35 cellular contexts compared by ENCODE assay signal in genomic region chr20:42996141-42996540, GRCh38.
"Had no signal": no experiment of that assay in that cellular context is flagged by ENCODE, and none has a peak within 500 bp of the region (broad histone marks: within the 10 kb centered on the region; RNA-seq: fewer than 3 reads in every experiment).

No MANE protein-coding gene starts in this region.

- H3K9ac ChIP-seq: KMS-11 had no signal

- H3K9me3 ChIP-seq: MG63 had no signal

- H3K36me3 ChIP-seq: MG63 had no signal

- H3K27me3 ChIP-seq: MG63 had no signal

- DNase-seq: Kasumi-1, MG63, MM.1S, MV-4-11, NCI-H1048, NCI-H1092, NCI-H1092 treated with DMSO at 0.1 percent for 48 hours, NCI-H1105, NCI-H1105 treated with DMSO at 0.1 percent for 48 hours, NCI-H1417, NCI-H1417 treated with DMSO at 0.1 percent for 48 hours, NCI-H1436, NCI-H1436 treated with DMSO at 0.1 percent for 48 hours, NCI-H146, NCI-H1694, NCI-H1694 treated with DMSO at 0.1 percent for 48 hours, NCI-H187, NCI-H187 treated with DMSO at 0.1 percent for 48 hours, NCI-H1930, NCI-H2029, NCI-H2029 treated with DMSO at 0.1 percent for 48 hours, NCI-H2081, NCI-H2081 treated with DMSO at 0.1 percent for 48 hours, NCI-H2107, NCI-H2171, NCI-H2171 treated with DMSO at 0.1 percent for 48 hours, NCI-H2227 treated with DMSO at 0.1 percent for 48 hours, NCI-H226, NCI-H345, NCI-H446, NCI-H446 treated with DMSO at 0.1 percent for 48 hours, NCI-H510A, NCI-H510A treated with DMSO at 0.1 percent for 48 hours, NCI-H524 had no signal

- H3K27ac ChIP-seq: KMS-11 had no signal

- H3K4me3 ChIP-seq: MG63 had no signal

- H3K4me2 ChIP-seq: KMS-11 had no signal
